Comparison of ENCODE assay signal across 8 cellular contexts in genomic region chr3:134373942-134374790, GRCh38. TPM values are rescaled to one million over a fixed set of nuclear protein-coding genes. Genes with fewer than 3 reads are reported as not detected.
DNase-seq lines count a peak whose midpoint lies in the region; TF ChIP-seq lines count a peak whose summit lies in the region.

TSS of gene AMOTL2 (minus strand) at chr3:134374447. CDS start at chr3:134371433, 3,014 bp downstream.

- TF ChIP-seq CTCF in AG10803 (conservative IDR thresholded peaks at IDR 0.05; ENCODE audit: low read length) (no peak), GM13977 (IDR thresholded peaks at IDR 0.05; ENCODE audit: extremely low read depth, insufficient read depth, missing control alignments) (no peak), esophagus squamous epithelium (IDR thresholded peaks at IDR 0.05) (no peak), thyroid gland (IDR thresholded peaks at IDR 0.05) (no peak)

- in situ Hi-C loops in GM13977 (cut with MboI; ENCODE audit: low pct_unique_long_range_greater_than_20kb, low sequenced_read_pairs, unreplicated experiment) = no loop called here

- H3K9me3 ChIP-seq in esophagus squamous epithelium = no peaks in the 10 kb centered on the region
- H3K9me3 ChIP-seq in thyroid gland = no peaks in the 10 kb centered on the region

- TF ChIP-seq POLR2A in esophagus squamous epithelium (IDR thresholded peaks at IDR 0.05) = peak in 3 of 4 donors; percentile 12 to 94 (median 90)
- TF ChIP-seq POLR2A in thyroid gland (IDR thresholded peaks at IDR 0.05) = peak; percentile 97 to 98

- DNase-seq in AG10803 (ENCODE audit: low read depth) (peak; percentile 98), GM13977 (ENCODE audit: low spot score) (peak; percentile 72), NCI-H1436 (lab: John Stamatoyannopoulos, UW) (peak; percentile 76), esophagus squamous epithelium (lab: John Stamatoyannopoulos, UW) (no peak), midbrain (lab: John Stamatoyannopoulos, UW) (peak; percentile 79), thyroid gland (peak; percentile 95 to 97), GF-D8 (lab: John Stamatoyannopoulos, UW) (no peak)
- peak; percentile 6 for DNase-seq in activated CD4-positive, alpha-beta T cell treated with anti-CD3 and anti-CD28 coated beads, Interleukin-2, amount 50 U/mL, for 1 hour

- WGBS in esophagus squamous epithelium, 2 donors = 0% methylated on average over 3 to 4 of the region's 87 CpGs
- WGBS in thyroid gland, 2 donors = 0 to 1% methylated on average over 40 to 53 of the region's 87 CpGs

- H3K4me3 ChIP-seq in AG10803 (ENCODE audit: low read length) (peak within 1 kb of the TSS; percentile 99), esophagus squamous epithelium (peak within 1 kb of the TSS; percentile 64 to 81 (median 78)), thyroid gland (replicated peaks in 1 of 3) (peak within 1 kb of the TSS; percentile 81 to 97 (median 86))

- H3K36me3 ChIP-seq in esophagus squamous epithelium (peaks cover 8 to 30% (median 19%) of the 10 kb centered on the region in 3 donors), thyroid gland (peaks cover 21 to 23% of the 10 kb centered on the region in 2 donors)

- H3K27ac ChIP-seq in esophagus squamous epithelium = peak within 1 kb of the TSS; percentile 94 to 100 (median 97)
- peak within 1 kb of the TSS; percentile 100 for H3K27ac ChIP-seq in thyroid gland

- H3K4me1 ChIP-seq in esophagus squamous epithelium (peaks cover 35 to 88% (median 52%) of the 10 kb centered on the region in 3 donors), thyroid gland (peaks cover 42 to 55% of the 10 kb centered on the region in 2 donors)

- peaks cover 0 to 24% (median 0%) of the 10 kb centered on the region in 4 donors for H3K27me3 ChIP-seq in esophagus squamous epithelium
- no peaks in the 10 kb centered on the region for H3K27me3 ChIP-seq in thyroid gland

- intact Hi-C loops in esophagus squamous epithelium (cut with DNase I) (no loop called here), thyroid gland (cut with DNase I) (no loop called here)

RNA-seq across cellular contexts. Expression of gene AMOTL2, which starts in this region (rescaled TPM):
- total RNA-seq in esophagus squamous epithelium = 10 to 100 TPM; 54.5 to 99.0 (median 59.1) TPM
- total RNA-seq in thyroid gland = 100 to 1,000 TPM in 3 of 4 donors, 10 to 100 TPM in 1; 76.0 to 149 (median 117) TPM

Comparison
In these comparisons a context has a peak if more than half of its experiments do, and no peak if none do; other contexts are left out.
1. DNase-seq: peak in AG10803 (single experiment), GM13977 (single experiment), NCI-H1436 (single experiment), activated CD4-positive, alpha-beta T cell treated with anti-CD3 and anti-CD28 coated beads, Interleukin-2, amount 50 U/mL, for 1 hour (single experiment), midbrain (single experiment) and thyroid gland (2 of 2); none in esophagus squamous epithelium (single experiment) and GF-D8 (single experiment).
2. Peak in every context shown above with its lines, with median percentiles within 50 percentile points of each other: H3K4me3 ChIP-seq.